ENCODE assay signal across 8 cellular contexts in genomic region chr22:29266564-29267461, GRCh38. TPM values are rescaled to one million over a fixed set of nuclear protein-coding genes. Genes with fewer than 3 reads are reported as not detected.
DNase-seq lines count a peak whose midpoint lies in the region; FAIRE-seq and TF ChIP-seq lines count a peak whose summit lies in the region.

No MANE protein-coding gene starts in this region.

- H3K27ac Mint-ChIP-seq in endothelial cell (ENCODE audit: unreplicated experiment): peak overlapping the region; percentile 96

- peaks cover 43% of the 10 kb centered on the region for H3K4me1 ChIP-seq in neuron (ENCODE audit: insufficient read depth, low read length)

- H3K4me3 Mint-ChIP-seq in endothelial cell (ENCODE audit: unreplicated experiment): peak overlapping the region; percentile 100

- DNase-seq in RPMI8226 (peak; percentile 15), endothelial cell (ENCODE audit: low spot score) (no peak), HTR-8/SVneo (ENCODE audit: insufficient read length, low spot score) (no peak), iPS-NIHi7 (ENCODE audit: extremely low spot score) (no peak), NCI-H1436 (lab: John Stamatoyannopoulos, UW) (no peak)
- DNase-seq in stimulated activated CD4-positive, alpha-beta T cell treated with anti-CD3 and anti-CD28 coated beads, Interleukin-15, amount 100 ng/mL, for 24 hours: no peak

- no peaks in the 10 kb centered on the region for H3K9me3 Mint-ChIP-seq in endothelial cell (ENCODE audit: unreplicated experiment)

- peaks cover 39% of the 10 kb centered on the region for H3K36me3 ChIP-seq in neuron (ENCODE audit: insufficient read depth, low read length)

- H3K36me3 Mint-ChIP-seq in endothelial cell (ENCODE audit: low read depth, unreplicated experiment): peaks cover 28% of the 10 kb centered on the region

- H3K9me3 ChIP-seq in neuron (ENCODE audit: low read length): no peaks in the 10 kb centered on the region

- H3K27me3 Mint-ChIP-seq in endothelial cell (ENCODE audit: unreplicated experiment): peaks cover 17% of the 10 kb centered on the region

- peak overlapping the region; percentile 81 for H2AFZ ChIP-seq in neuron (ENCODE audit: low read depth, low read length)

- peaks cover 43% of the 10 kb centered on the region for H3K4me1 Mint-ChIP-seq in endothelial cell (ENCODE audit: unreplicated experiment)

- TF ChIP-seq CTCF in GM12875 (IDR thresholded peaks at IDR 0.05; ENCODE audit: borderline replicate concordance, insufficient read depth, low read depth, low read length) (no peak), endothelial cell (IDR thresholded peaks at IDR 0.05; ENCODE audit: unreplicated experiment) (no peak)

- H3K27me3 ChIP-seq in neuron (ENCODE audit: insufficient read depth, low read length): no peaks in the 10 kb centered on the region

- no peak for FAIRE-seq in HTR-8/SVneo (lab: Jason Lieb, UNC)

- peak overlapping the region; percentile 92 for H3K4me3 ChIP-seq in GM12875 (ENCODE audit: low read depth, low read length)
- H3K4me3 ChIP-seq in neuron (ENCODE audit: low read length): peak overlapping the region; percentile 79

RNA-seq across cellular contexts. Expression of gene RHBDD3, which starts 1.0 kb away (rescaled TPM):
- 56.5 TPM for total RNA-seq in endothelial cell (ENCODE audit: unreplicated experiment)

RNA-seq across cellular contexts. Expression of gene EWSR1, which starts 1.3 kb away (rescaled TPM):
- total RNA-seq in endothelial cell (ENCODE audit: unreplicated experiment): 307 TPM

RNA-seq across cellular contexts. Expression of gene GAS2L1, which starts 39.6 kb away (rescaled TPM):
- 33.6 TPM for total RNA-seq in endothelial cell (ENCODE audit: unreplicated experiment)

RNA-seq across cellular contexts. Expression of gene RASL10A, which starts 48.7 kb away (rescaled TPM):
- total RNA-seq in endothelial cell (ENCODE audit: unreplicated experiment): 30.1 TPM
